19 cellular contexts compared by ENCODE assay signal in genomic region chr3:153127788-153128187, GRCh38. TPM values are rescaled to one million over a fixed set of nuclear protein-coding genes. Genes with fewer than 3 reads are reported as not detected.
DNase-seq lines count a peak whose midpoint lies in the region; ATAC-seq, FAIRE-seq and TF ChIP-seq lines count a peak whose summit lies in the region.
"Had no signal": no experiment of that assay in that cellular context is flagged by ENCODE, and none has a peak within 500 bp of the region (broad histone marks: within the 10 kb centered on the region; RNA-seq: fewer than 3 reads in every experiment).

No MANE protein-coding gene starts in this region.

- H4K20me1 ChIP-seq in astrocyte (ENCODE audit: insufficient read depth, low read length): no peaks in the 10 kb centered on the region
- H4K20me1 ChIP-seq in HepG2 (ENCODE audit: insufficient read depth, low read length): no peaks in the 10 kb centered on the region
- H4K20me1 ChIP-seq: BLaER1 treated with 17β-estradiol and CSF1 and Interleukin-3, amounts not matched to agents 10 nM and 100 nM had no signal

- no peaks in the 10 kb centered on the region for H3K9me3 Mint-ChIP-seq in astrocyte (ENCODE audit: unreplicated experiment)
- no peaks in the 10 kb centered on the region for H3K9me3 Mint-ChIP-seq in endothelial cell (ENCODE audit: unreplicated experiment)
- H3K9me3 Mint-ChIP-seq: HFFc6 had no signal

- WGBS in HepG2 (ENCODE audit: low lambda C conversion rate): 6% methylated on average over 1 of the region's 1 CpG

- H3K27me3 ChIP-seq in astrocyte (ENCODE audit: insufficient read depth, low read length) (no peaks in the 10 kb centered on the region), foreskin keratinocyte (no peaks in the 10 kb centered on the region), HepG2 (ENCODE audit: control insufficient read depth in 1 of 2, insufficient read depth in 2 of 2, low read length in 2 of 2) (no peaks in the 10 kb centered on the region)
- H3K27me3 ChIP-seq: BLaER1 treated with 17β-estradiol and CSF1 and Interleukin-3, amounts not matched to agents 10 nM and 100 nM had no signal

- H3K4me3 ChIP-seq in AG10803 (ENCODE audit: low read length): no peak overlapping the region
- H3K4me3 ChIP-seq in astrocyte (ENCODE audit: insufficient read depth, low read depth, low read length): no peak overlapping the region
- no peak overlapping the region for H3K4me3 ChIP-seq in HepG2 (replicated peaks in 1 of 3; ENCODE audit: insufficient read depth in 1 of 3, low read depth in 2 of 3, low read length in 3 of 3)
- H3K4me3 ChIP-seq: BLaER1 treated with 17β-estradiol and CSF1 and Interleukin-3, amounts not matched to agents 10 nM and 100 nM; GM23338 had no signal

- H3K4me2 ChIP-seq in astrocyte (ENCODE audit: low read length): no peak overlapping the region
- H3K4me2 ChIP-seq in HepG2 (ENCODE audit: low read depth, low read length): no peak overlapping the region
- H3K4me2 ChIP-seq: GM23338 had no signal

- no peak overlapping the region for H3K9ac ChIP-seq in astrocyte (ENCODE audit: low read length)
- no peak overlapping the region for H3K9ac ChIP-seq in HepG2 (ENCODE audit: insufficient read depth, low read depth, low read length)
- H3K9ac ChIP-seq: BLaER1 treated with 17β-estradiol and CSF1 and Interleukin-3, amounts not matched to agents 10 nM and 100 nM had no signal

- in situ Hi-C loops in HepG2 (cut with HindIII; ENCODE audit: extremely low pct_ligation_motif_present, low pct_unique_long_range_greater_than_20kb): no loop called here

- H3K27ac ChIP-seq in astrocyte (ENCODE audit: low read depth, low read length) (no peak overlapping the region), foreskin keratinocyte (peak overlapping the region; percentile 23), HepG2 (ENCODE audit: extremely low read length, insufficient read depth, low read length) (no peak overlapping the region)
- H3K27ac ChIP-seq: BLaER1 treated with 17β-estradiol and CSF1 and Interleukin-3, amounts not matched to agents 10 nM and 100 nM had no signal

- no peaks in the 10 kb centered on the region for H3K79me2 ChIP-seq in astrocyte (ENCODE audit: insufficient read depth, low read length)
- no peaks in the 10 kb centered on the region for H3K79me2 ChIP-seq in HepG2 (ENCODE audit: insufficient read depth, low read length)

- no peak overlapping the region for H2AFZ ChIP-seq in astrocyte (ENCODE audit: low read depth, low read length)
- H2AFZ ChIP-seq in HepG2 (ENCODE audit: low read length): no peak overlapping the region
- H2AFZ ChIP-seq: GM23338 had no signal

- BruUV-seq in HepG2 (replicated peaks; lab: Mats Ljungman, UMichigan): no TSS peak

- FAIRE-seq in astrocyte (lab: Jason Lieb, UNC) (no peak), HepG2 (lab: Jason Lieb, UNC) (no peak)
- FAIRE-seq: D721Med, HTR-8/SVneo had no signal

- POLR2A ChIA-PET in HepG2 (lab: Yijun Ruan, JAX): no interaction called here

- H3K36me3 ChIP-seq in astrocyte (ENCODE audit: insufficient read depth, low read length): no peaks in the 10 kb centered on the region
- H3K36me3 ChIP-seq in HepG2 (replicated peaks in 1 of 2; ENCODE audit: control insufficient read depth in 1 of 2, insufficient read depth in 2 of 2, low read length in 2 of 2): no peaks in the 10 kb centered on the region
- H3K36me3 ChIP-seq: BLaER1 treated with 17β-estradiol and CSF1 and Interleukin-3, amounts not matched to agents 10 nM and 100 nM had no signal

- CTCF ChIA-PET in HepG2 (lab: Yijun Ruan, JAX; ENCODE audit: low intra/inter-chr PET ratio, low total read pairs): no interaction called here

- TF ChIP-seq EP300 in HepG2 (IDR thresholded peaks at IDR 0.05; ENCODE audit: low read depth in 2 of 2, low read length in 2 of 2): no peak
- no peak for TF ChIP-seq EP300 in HepG2 (CRISPR knock-in tag; IDR thresholded peaks at IDR 0.05; ENCODE audit: borderline replicate concordance)

- ATAC-seq in foreskin keratinocyte (peak; percentile 56), HepG2 (no peak)
- ATAC-seq: GM23338, HCT116 had no signal

- TF ChIP-seq POLR2A in HepG2 (IDR thresholded peaks at IDR 0.05; ENCODE audit: insufficient read depth in 1 of 2, low read depth in 2 of 2, low read length in 2 of 2): no peak

- peak; percentile 30 for DNase-seq in AG10803 (ENCODE audit: low read depth)
- DNase-seq in EL: peak; percentile 23
- peak; percentile 18 for DNase-seq in astrocyte (ENCODE audit: low read depth)
- DNase-seq in foreskin keratinocyte: peak in 1 of 2 donors; percentile 51
- DNase-seq in endothelial cell (ENCODE audit: low spot score): no peak
- no peak for DNase-seq in HepG2 (ENCODE audit: low spot score)
- no peak for DNase-seq in effector CD8-positive, alpha-beta T cell (lab: John Stamatoyannopoulos, UW)
- DNase-seq: 8988T; Caco-2; CD4-positive, CD25-positive, alpha-beta regulatory T cell; CD8-positive, alpha-beta memory T cell; GF-D8; HFFc6 had no signal

- intact Hi-C loops in HepG2 (cut with micrococcal nuclease; ENCODE audit: unreplicated experiment): no loop called here

- TF ChIP-seq CTCF in AG10803 (conservative IDR thresholded peaks at IDR 0.05; ENCODE audit: low read length) (no peak), astrocyte (IDR thresholded peaks at IDR 0.05; ENCODE audit: insufficient read depth, low read depth, low read length) (no peak), foreskin keratinocyte (conservative IDR thresholded peaks at IDR 0.05) (no peak), endothelial cell (IDR thresholded peaks at IDR 0.05; ENCODE audit: unreplicated experiment) (no peak), HepG2 (CRISPR knock-in tag; IDR thresholded peaks at IDR 0.05) (no peak)

- H3K4me1 ChIP-seq in astrocyte (ENCODE audit: insufficient read depth, low read length): no peaks in the 10 kb centered on the region
- H3K4me1 ChIP-seq in foreskin keratinocyte: peaks cover 13% of the 10 kb centered on the region
- H3K4me1 ChIP-seq in HepG2 (ENCODE audit: insufficient read depth, low read length): no peaks in the 10 kb centered on the region
- H3K4me1 ChIP-seq: Caco-2 had no signal

- no peaks in the 10 kb centered on the region for H3K27me3 Mint-ChIP-seq in astrocyte (ENCODE audit: low read depth, unreplicated experiment)
- H3K27me3 Mint-ChIP-seq in endothelial cell (ENCODE audit: unreplicated experiment): no peaks in the 10 kb centered on the region

- H3K4me3 Mint-ChIP-seq in astrocyte (ENCODE audit: unreplicated experiment) (no peak overlapping the region), endothelial cell (ENCODE audit: unreplicated experiment) (no peak overlapping the region)
- H3K4me3 Mint-ChIP-seq: B cell; CD4-positive, CD25-positive, alpha-beta regulatory T cell; CD8-positive, alpha-beta memory T cell; GM23338; HFFc6 had no signal

- no peak overlapping the region for H3K27ac Mint-ChIP-seq in astrocyte (ENCODE audit: unreplicated experiment)
- no peak overlapping the region for H3K27ac Mint-ChIP-seq in endothelial cell (ENCODE audit: unreplicated experiment)
- H3K27ac Mint-ChIP-seq: B cell; CD8-positive, alpha-beta memory T cell; GM23338; HFFc6 had no signal

- H3K36me3 Mint-ChIP-seq in astrocyte (ENCODE audit: low read depth, unreplicated experiment) (no peaks in the 10 kb centered on the region), endothelial cell (ENCODE audit: low read depth, unreplicated experiment) (no peaks in the 10 kb centered on the region)
- H3K36me3 Mint-ChIP-seq: CD4-positive, CD25-positive, alpha-beta regulatory T cell had no signal

- peaks cover 9% of the 10 kb centered on the region for H3K4me1 Mint-ChIP-seq in astrocyte (ENCODE audit: low read depth, unreplicated experiment)
- peaks cover 5% of the 10 kb centered on the region for H3K4me1 Mint-ChIP-seq in endothelial cell (ENCODE audit: unreplicated experiment)
- H3K4me1 Mint-ChIP-seq: GM23338 had no signal

- TF ChIP-seq RAD21 in HepG2 (CRISPR knock-in tag; IDR thresholded peaks at IDR 0.05): no peak

- H3K9me3 ChIP-seq in astrocyte (ENCODE audit: insufficient read depth, low read depth, low read length) (no peaks in the 10 kb centered on the region), HepG2 (ENCODE audit: low read length) (no peaks in the 10 kb centered on the region)
- H3K9me3 ChIP-seq: Caco-2 had no signal

TF ChIP-seq in HepG2, 621 proteins besides CTCF, POLR2A, EP300 and RAD21 (continues in another document):
- no peak for TF ChIP-seq KAT8 (CRISPR knock-in tag; IDR thresholded peaks at IDR 0.05)
- no peak for TF ChIP-seq MYNN (CRISPR knock-in tag; IDR thresholded peaks at IDR 0.05; ENCODE audit: low read depth)
- TF ChIP-seq CBX2 (IDR thresholded peaks at IDR 0.05; ENCODE audit: low read depth, low read length): no peak
- TF ChIP-seq CBX2 (CRISPR knock-in tag; IDR thresholded peaks at IDR 0.05; ENCODE audit: low read depth): no peak
- no peak for TF ChIP-seq SSRP1 (CRISPR knock-in tag; IDR thresholded peaks at IDR 0.05)

RNA-seq across cellular contexts. Expression of gene RAP2B, which starts 34.2 kb away (rescaled TPM):
- 42.2 and 45.4 TPM in 2 replicates for total RNA-seq in astrocyte
- 25.8 and 28.0 TPM in 2 replicates for total RNA-seq in foreskin keratinocyte
- 11.8 and 12.2 TPM in 2 replicates for polyA plus RNA-seq in foreskin keratinocyte
- total RNA-seq in endothelial cell (ENCODE audit: unreplicated experiment): 33.7 TPM
- total RNA-seq in HepG2 (2016; rRNA removed; fragmentation: Illumina TruSeq; extraction: Trizol): 7.1 and 7.2 TPM in 2 replicates
- 1.4 and 1.9 TPM in 2 replicates for total RNA-seq in HepG2 (2016; cell fraction: cytosol; rRNA removed; fragmentation: Illumina TruSeq; extraction: Trizol; ENCODE audit: low read depth)
- 6.7 and 7.3 TPM in 2 replicates for total RNA-seq in HepG2 (2016; cell fraction: insoluble cytoplasmic fraction; rRNA removed; fragmentation: Illumina TruSeq; extraction: Trizol)
- 7.5 and 7.8 TPM in 2 replicates for total RNA-seq in HepG2 (2016; cell fraction: membrane; rRNA removed; fragmentation: Illumina TruSeq; extraction: Trizol)
- 5.0 and 5.5 TPM in 2 replicates for total RNA-seq in HepG2 (2016; cell fraction: nucleus; rRNA removed; fragmentation: Illumina TruSeq; extraction: Trizol)
- 6.1 and 6.4 TPM in 2 replicates for polyA plus RNA-seq in HepG2 (2011; rRNA removed)
- 5.4 and 6.0 TPM in 2 replicates for polyA plus RNA-seq in HepG2 (2011; cell fraction: cytosol; rRNA removed)
- polyA plus RNA-seq in HepG2 (2011; cell fraction: nucleus; rRNA removed): 6.1 and 7.1 TPM in 2 replicates
- 7.0 and 8.6 TPM in 2 replicates for polyA plus RNA-seq in HepG2 (2012)
- polyA plus RNA-seq in HepG2 (2016; cell fraction: cytosol; fragmentation: Illumina TruSeq; extraction: Trizol; ENCODE audit: low read depth): 1.1 and 1.2 TPM in 2 replicates
- 7.0 TPM in 2 replicates for polyA plus RNA-seq in HepG2 (2016; cell fraction: insoluble cytoplasmic fraction; fragmentation: Illumina TruSeq; extraction: Trizol; ENCODE audit: low read depth)
- 5.1 and 5.2 TPM in 2 replicates for polyA plus RNA-seq in HepG2 (2016; cell fraction: membrane; fragmentation: Illumina TruSeq; extraction: Trizol; ENCODE audit: low read depth)
- polyA plus RNA-seq in HepG2 (2016; cell fraction: nucleus; fragmentation: Illumina TruSeq; extraction: Trizol; ENCODE audit: insufficient read depth, low read depth): 4.5 and 5.1 TPM in 2 replicates
- polyA minus RNA-seq in HepG2 (2011; rRNA and poly(A)+ RNA removed; ENCODE audit: low replicate concordance): 9.6 and 21.8 TPM in 2 replicates
- polyA minus RNA-seq in HepG2 (2011; cell fraction: cytosol; rRNA and poly(A)+ RNA removed): 12.2 and 14.8 TPM in 2 replicates
- polyA minus RNA-seq in HepG2 (2011; cell fraction: nucleus; rRNA and poly(A)+ RNA removed): 18.2 and 20.6 TPM in 2 replicates

Comparison
In these comparisons a context has a peak if more than half of its experiments do, and no peak if none do; other contexts are left out.
1. DNase-seq: peak in AG10803 (single experiment), EL (single experiment) and astrocyte (single experiment); none in endothelial cell (single experiment), HepG2 (single experiment) and effector CD8-positive, alpha-beta T cell (single experiment).